ENCODE assay signal across 26 cellular contexts in genomic region chr20:33388268-33388667, GRCh38.
"Had no signal": no experiment of that assay in that cellular context is flagged by ENCODE, and none has a peak within 500 bp of the region (broad histone marks: within the 10 kb centered on the region; RNA-seq: fewer than 3 reads in every experiment).

No MANE protein-coding gene starts in this region.

- H3K4me1 ChIP-seq: colonic mucosa, esophagus squamous epithelium, gastrocnemius medialis, left lung, lower lobe of right lung had no signal

- H3K9me3 Mint-ChIP-seq: dendritic cell treated with granulocyte-macrophage colony-stimulating factor and Interleukin-4, amounts not matched to agents 40 ng/mL and 50 ng/mL, for 4 days; effector memory CD8-positive, alpha-beta T cell; mesothelial cell of epicardium had no signal

- DNase-seq: colonic mucosa; cortex of kidney; effector CD8-positive, alpha-beta T cell; effector memory CD8-positive, alpha-beta T cell; endodermal cell; erythroblast; esophagus squamous epithelium; foreskin fibroblast; foreskin melanocyte; gastrocnemius medialis; glutamatergic neuron; head of caudate nucleus; heart right ventricle; hippocampal formation; left cardiac atrium; left lung; left ventricle myocardium superior; lower lobe of right lung; mesenchymal stem cell; mucosa of descending colon had no signal

- H3K4me3 Mint-ChIP-seq: dendritic cell treated with granulocyte-macrophage colony-stimulating factor and Interleukin-4, amounts not matched to agents 40 ng/mL and 50 ng/mL, for 4 days; effector memory CD8-positive, alpha-beta T cell; endodermal cell; mesothelial cell of epicardium had no signal

- H3K4me3 ChIP-seq: colonic mucosa, esophagus squamous epithelium, gastrocnemius medialis, heart right ventricle, left lung, lower lobe of right lung, mucosa of descending colon had no signal

- H3K27ac ChIP-seq: colonic mucosa, esophagus squamous epithelium, left lung, lower lobe of right lung had no signal

- H3K27me3 ChIP-seq: colonic mucosa, esophagus squamous epithelium, gastrocnemius medialis, heart right ventricle, left lung had no signal

- ATAC-seq: effector memory CD8-positive, alpha-beta T cell; esophagus mucosa; gastrocnemius medialis; heart right ventricle; left cardiac atrium; left lung; left ventricle myocardium superior; lower lobe of right lung; mucosa of descending colon had no signal

- FAIRE-seq: endometrium, islet of Langerhans, keratinocyte had no signal

- H3K4me1 Mint-ChIP-seq: endodermal cell had no signal

- H3K9me3 ChIP-seq: colonic mucosa, esophagus squamous epithelium, gastrocnemius medialis, heart right ventricle, left lung, lower lobe of right lung, mucosa of descending colon had no signal

- H3K27me3 Mint-ChIP-seq: dendritic cell treated with granulocyte-macrophage colony-stimulating factor and Interleukin-4, amounts not matched to agents 40 ng/mL and 50 ng/mL, for 4 days; effector memory CD8-positive, alpha-beta T cell had no signal

- H3K27ac Mint-ChIP-seq: dendritic cell treated with granulocyte-macrophage colony-stimulating factor and Interleukin-4, amounts not matched to agents 40 ng/mL and 50 ng/mL, for 4 days; endodermal cell; mesothelial cell of epicardium had no signal
